In genomic region chr5:140154710-140155381, GRCh38 we compare ENCODE assay signal across 7 cellular contexts. TPM values are rescaled to one million over a fixed set of nuclear protein-coding genes. Genes with fewer than 3 reads are reported as not detected.
DNase-seq lines count a peak whose midpoint lies in the region; ATAC-seq, FAIRE-seq and TF ChIP-seq lines count a peak whose summit lies in the region.
"Not testable (repeated sequence)": the region's sequence is repeated elsewhere in the genome, so short reads cannot be mapped to it uniquely, and the experiment has no call there.

No MANE protein-coding gene starts in this region.

- not testable (repeated sequence) for H4K20me1 ChIP-seq in BLaER1 treated with 17β-estradiol and CSF1 and Interleukin-3, amounts not matched to agents 10 nM and 100 nM; K562 (replicated peaks; ENCODE audit: control insufficient read depth, insufficient read depth, low read length); H1 (replicated peaks in 1 of 2; ENCODE audit: control insufficient read depth in 1 of 2, insufficient read depth in 2 of 2, low read length in 2 of 2)

- CTCF ChIA-PET in HEK293 (lab: Yijun Ruan, JAX) (interaction anchor here (0.7 to 9.2 kb wide), 6 partner anchors 9 to 368 kb away, joined by 3 to 94 read pairs (median 4); no protein-coding TSS in a partner anchor), K562 (lab: Yijun Ruan, JAX; ENCODE audit: low intra/inter-chr PET ratio) (interaction anchor here (0.6 to 2.6 kb wide), 2 partner anchors 80 to 1168 kb away, joined by 3 to 73 read pairs; no protein-coding TSS in a partner anchor), H1 (lab: Charles Lee; ENCODE audit: partially characterized antibody) (interaction anchor here (0.6 to 10.1 kb wide), 9 partner anchors 10 to 389 kb away, joined by 3 to 118 read pairs (median 8); no protein-coding TSS in a partner anchor)

- not testable (repeated sequence) for H3K36me3 Mint-ChIP-seq in T-helper 17 cell (ENCODE audit: low read depth)

- H3K79me1 ChIP-seq in H1 (ENCODE audit: low read depth, low read length); mesenchymal stem cell (replicated peaks; ENCODE audit: low read length, poor library complexity, severe bottlenecking): not testable (repeated sequence)

- in situ Hi-C loops in K562 (cut with MboI) = loop anchor here (5.0 kb wide), 2 partner anchors 73 to 368 kb away; no protein-coding TSS in a partner anchor

- H2AK5ac ChIP-seq in H1 (ENCODE audit: low read depth, low read length); mesenchymal stem cell (ENCODE audit: low read length, severe bottlenecking): not testable (repeated sequence)

- H3K9ac ChIP-seq in BLaER1 treated with 17β-estradiol and CSF1 and Interleukin-3, amounts not matched to agents 10 nM and 100 nM = peak overlapping the region in 3 of 11 experiments; percentile 14 to 74 (median 62); a peak in 2 of 22 replicates
- not testable (repeated sequence) for H3K9ac ChIP-seq in K562 (ENCODE audit: insufficient read depth in 1 of 2, low read depth in 2 of 2, low read length in 2 of 2); H1 (replicated peaks in 1 of 4; ENCODE audit: extremely low read depth in 1 of 4, low read depth in 3 of 4, low read length in 3 of 4)
- peak overlapping the region; percentile 20 for H3K9ac ChIP-seq in mesenchymal stem cell (ENCODE audit: low read length)

- TF ChIP-seq RAD21 in K562 (CRISPR knock-in tag; conservative IDR thresholded peaks at IDR 0.05 in 1 of 2, IDR thresholded peaks at IDR 0.05 in 1 of 2); H1 (IDR thresholded peaks at IDR 0.05 in 1 of 2, conservative IDR thresholded peaks at IDR 0.05 in 1 of 2; ENCODE audit: low read depth in 2 of 2, low read length in 2 of 2): not testable (repeated sequence)

- not testable (repeated sequence) for H3K4ac ChIP-seq in H1 (replicated peaks; ENCODE audit: insufficient read length, low read depth, low read length); mesenchymal stem cell (ENCODE audit: low read depth in 1 of 2, low read length in 2 of 2)

- H3K36me3 ChIP-seq in BLaER1 treated with 17β-estradiol and CSF1 and Interleukin-3, amounts not matched to agents 10 nM and 100 nM; HEK293 (ENCODE audit: control insufficient read depth in 2 of 2, insufficient read depth in 1 of 2, low read length in 2 of 2); K562 (ENCODE audit: control insufficient read depth, insufficient read depth, low read length); H1 (ENCODE audit: control insufficient read depth in 2 of 4, insufficient read depth in 4 of 4, low read length in 3 of 4); mesenchymal stem cell (ENCODE audit: control insufficient read depth in 1 of 2, insufficient read depth in 2 of 2, low read depth in 1 of 2, low read length in 2 of 2): not testable (repeated sequence)

- H2BK120ac ChIP-seq in H1 (replicated peaks; ENCODE audit: low read depth, low read length); mesenchymal stem cell (ENCODE audit: low read depth, low read length): not testable (repeated sequence)

- H4K8ac ChIP-seq in H1 (ENCODE audit: extremely low read depth, insufficient read depth, low read length); mesenchymal stem cell (ENCODE audit: low read length): not testable (repeated sequence)

- H2BK15ac ChIP-seq in H1 (ENCODE audit: low read length); mesenchymal stem cell (ENCODE audit: low read depth, poor library complexity, severe bottlenecking): not testable (repeated sequence)

- H3K9me1 ChIP-seq in K562 (ENCODE audit: control insufficient read depth, insufficient read depth, low read length) = not testable (repeated sequence)

- not testable (repeated sequence) for ATAC-seq in T-helper 17 cell, K562

- H3K4me3 Mint-ChIP-seq in T-helper 17 cell = not testable (repeated sequence)

- not testable (repeated sequence) for H4K91ac ChIP-seq in H1 (replicated peaks; ENCODE audit: insufficient read length, low read length); mesenchymal stem cell (ENCODE audit: low read length)

- not testable (repeated sequence) for H2BK5ac ChIP-seq in H1 (ENCODE audit: low read depth, low read length); mesenchymal stem cell (ENCODE audit: low read depth, low read length, poor library complexity, severe bottlenecking)

- H3K79me2 ChIP-seq in K562 (ENCODE audit: control insufficient read depth, insufficient read depth, low read length); H1 (ENCODE audit: control insufficient read depth in 1 of 2, insufficient read depth in 2 of 2, low read length in 2 of 2): not testable (repeated sequence)

- not testable (repeated sequence) for H2BK20ac ChIP-seq in H1 (ENCODE audit: low read length)

- not testable (repeated sequence) for H3K14ac ChIP-seq in H1 (ENCODE audit: insufficient read length); mesenchymal stem cell (ENCODE audit: low read length in 2 of 2)

- not testable (repeated sequence) for H4K5ac ChIP-seq in H1 (ENCODE audit: insufficient read length, low read depth, low read length)

- H3K56ac ChIP-seq in H1 (replicated peaks; ENCODE audit: insufficient read length, low read depth, low read length) = not testable (repeated sequence)

- not testable (repeated sequence) for TF ChIP-seq EP300 in K562 (IDR thresholded peaks at IDR 0.05; ENCODE audit: low read length); H1 (IDR thresholded peaks at IDR 0.05; ENCODE audit: borderline replicate concordance in 1 of 2, low read depth in 2 of 2, low read length in 2 of 2)

- H3K27ac Mint-ChIP-seq in T-helper 17 cell = peak overlapping the region; percentile 70

- WGBS in K562 (ENCODE audit: insufficient coverage, low coverage, missing lambda C conversion rate) = 31% methylated on average over 21 of the region's 21 CpGs
- 87% methylated on average over 21 of the region's 21 CpGs; no CpG with 5 or more reads in 1 of the 2 experiments for WGBS in H1 (ENCODE audit: extremely low coverage in 1 of 2, insufficient coverage in 1 of 2, insufficient read length in 1 of 2, insufficient replicate concordance in 2 of 2, low coverage in 1 of 2, low lambda C conversion rate in 2 of 2, missing lambda C conversion rate in 1 of 2), 2 experiments
- 89% methylated on average over 19 of the region's 21 CpGs for WGBS in mesenchymal stem cell

- not testable (repeated sequence) for H3K23ac ChIP-seq in H1 (ENCODE audit: insufficient read length); mesenchymal stem cell (ENCODE audit: low read length in 2 of 2)

- H2AFZ ChIP-seq in K562 (ENCODE audit: low read depth, low read length); H1 (ENCODE audit: low read length); mesenchymal stem cell (ENCODE audit: low read depth, low read length): not testable (repeated sequence)

- not testable (repeated sequence) for FAIRE-seq in K562 (lab: Jason Lieb, UNC); H1 (lab: Jason Lieb, UNC)

- H3K23me2 ChIP-seq in H1 (ENCODE audit: low read depth, low read length) = not testable (repeated sequence)

- not testable (repeated sequence) for BruUV-seq in K562 (replicated peaks; lab: Mats Ljungman, UMichigan)

- intact Hi-C loops in K562 (cut with micrococcal nuclease) = not testable (repeated sequence)

- H3K27me3 ChIP-seq in BLaER1 treated with 17β-estradiol and CSF1 and Interleukin-3, amounts not matched to agents 10 nM and 100 nM; K562 (ENCODE audit: control insufficient read depth in 2 of 2, insufficient read depth in 2 of 2, low read length in 2 of 2): not testable (repeated sequence)
- H3K27me3 ChIP-seq in H1 (replicated peaks in 1 of 4; ENCODE audit: control insufficient read depth in 3 of 4, extremely low read depth in 1 of 4, insufficient read depth in 3 of 4, low read length in 3 of 4) (peaks cover 0 to 13% (median 9%) of the 10 kb centered on the region in 4 experiments; a peak in 4 of 7 replicates), mesenchymal stem cell (ENCODE audit: control insufficient read depth in 1 of 2, insufficient read depth in 1 of 2, low read length in 2 of 2) (peaks cover 0 to 24% of the 10 kb centered on the region in 2 experiments)

- not testable (repeated sequence) for H3K9me3 ChIP-seq in BLaER1 treated with 17β-estradiol and CSF1 and Interleukin-3, amounts not matched to agents 10 nM and 100 nM (replicated peaks in 1 of 11); HEK293 (ENCODE audit: control insufficient read depth, insufficient read depth, low read depth, low read length); T-helper 17 cell (ENCODE audit: control insufficient read depth, low read length, poor library complexity, severe bottlenecking); K562 (replicated peaks; ENCODE audit: control insufficient read depth, insufficient read depth, low read depth, low read length); H1 (ENCODE audit: insufficient read depth in 2 of 2, low read depth in 1 of 2, low read length in 1 of 2); mesenchymal stem cell (ENCODE audit: control insufficient read depth, low read length)

- POLR2A ChIA-PET in HEK293 (lab: Yijun Ruan, JAX) = interaction anchor here (0.6 kb wide), 1 partner anchor 40 kb away, joined by 3 read pairs; no protein-coding TSS in a partner anchor
- POLR2A ChIA-PET in K562 (lab: Yijun Ruan, JAX) = interaction anchor here (0.7 to 1.7 kb wide), 2 partner anchors 46 to 212 kb away, joined by 3 to 4 read pairs; no protein-coding TSS in a partner anchor
- POLR2A ChIA-PET in H1 (lab: Charles Lee; ENCODE audit: partially characterized antibody) = interaction anchor here (1.2 to 5.2 kb wide), 3 partner anchors 10 to 172 kb away, joined by 3 to 19 read pairs (median 3); no protein-coding TSS in a partner anchor

- H3K4me1 Mint-ChIP-seq in T-helper 17 cell = peaks cover 13% of the 10 kb centered on the region

- H3K27ac ChIP-seq in BLaER1 treated with 17β-estradiol and CSF1 and Interleukin-3, amounts not matched to agents 10 nM and 100 nM = peak overlapping the region in 4 of 11 experiments; percentile 79 to 83 (median 80); a peak in 6 of 22 replicates
- H3K27ac ChIP-seq in HEK293 (ENCODE audit: extremely low read depth, low read depth, low read length); K562 (ENCODE audit: extremely low read depth, low read depth, low read length); H1 (ENCODE audit: low read depth, low read length); mesenchymal stem cell (ENCODE audit: low read length, poor library complexity, severe bottlenecking): not testable (repeated sequence)

- H3K4me2 ChIP-seq in BLaER1 treated with 17β-estradiol and CSF1 and Interleukin-3, amounts not matched to agents 10 nM and 100 nM = peak overlapping the region; percentile 82 to 99 (median 91); a peak in 21 of 22 replicates
- not testable (repeated sequence) for H3K4me2 ChIP-seq in K562 (ENCODE audit: insufficient read depth, low read length); H1 (ENCODE audit: insufficient read depth in 1 of 2, low read depth in 2 of 2, low read length in 2 of 2); mesenchymal stem cell (ENCODE audit: low read length, poor library complexity, severe bottlenecking)

- not testable (repeated sequence) for H3K4me3 ChIP-seq in BLaER1 treated with 17β-estradiol and CSF1 and Interleukin-3, amounts not matched to agents 10 nM and 100 nM; HEK293 (ENCODE audit: low read depth, low read length); K562; H1 (ENCODE audit: extremely low read depth in 1 of 4, insufficient read depth in 2 of 4, low read depth in 3 of 4, low read length in 4 of 4); mesenchymal stem cell (ENCODE audit: insufficient read depth in 1 of 2, low read depth in 1 of 2, low read length in 2 of 2)

- not testable (repeated sequence) for TF ChIP-seq CTCF in HEK293 (tag by site-specific recombination; IDR thresholded peaks at IDR 0.05); K562 (IDR thresholded peaks at IDR 0.05 in 2 of 3, conservative IDR thresholded peaks at IDR 0.05 in 1 of 3; ENCODE audit: insufficient read depth in 2 of 3, low read depth in 1 of 3, low read length in 3 of 3); H1 (IDR thresholded peaks at IDR 0.05; ENCODE audit: control extremely low read depth in 1 of 3, insufficient read depth in 1 of 3, low read depth in 1 of 3, low read length in 3 of 3)

- not testable (repeated sequence) for H3K18ac ChIP-seq in H1 (ENCODE audit: extremely low read depth, low read length); mesenchymal stem cell (ENCODE audit: low read depth in 1 of 2, low read length in 2 of 2)

- not testable (repeated sequence) for H2BK12ac ChIP-seq in H1 (ENCODE audit: low read depth, low read length); mesenchymal stem cell (ENCODE audit: low read length in 2 of 2)

- DNase-seq in NCI-H69 (lab: John Stamatoyannopoulos, UW) = peak; percentile 41
- DNase-seq in T-helper 17 cell; K562 (ENCODE audit: extremely low read depth in 1 of 4, low spot score in 3 of 4); H1 (ENCODE audit: low read depth in 1 of 2, low spot score in 2 of 2); mesenchymal stem cell: not testable (repeated sequence)

- peaks cover 34 to 73% (median 69%) of the 10 kb centered on the region in 10 experiments for H3K4me1 ChIP-seq in BLaER1 treated with 17β-estradiol and CSF1 and Interleukin-3, amounts not matched to agents 10 nM and 100 nM
- not testable (repeated sequence) for H3K4me1 ChIP-seq in HEK293 (ENCODE audit: control insufficient read depth, insufficient read depth, low read length); mesenchymal stem cell (ENCODE audit: control insufficient read depth, insufficient read depth, low read depth, low read length)
- peaks cover 0 to 11% of the 10 kb centered on the region in 2 experiments; a peak in 2 of 5 replicates for H3K4me1 ChIP-seq in K562 (replicated peaks in 1 of 2; ENCODE audit: control insufficient read depth in 2 of 2, insufficient read depth in 2 of 2, low read length in 2 of 2)
- peaks cover 6 to 24% (median 17%) of the 10 kb centered on the region in 4 experiments for H3K4me1 ChIP-seq in H1 (replicated peaks in 1 of 4; ENCODE audit: control insufficient read depth in 3 of 4, insufficient read depth in 4 of 4, low read length in 3 of 4)

- TF ChIP-seq POLR2A in K562 (conservative IDR thresholded peaks at IDR 0.05); H1 (IDR thresholded peaks at IDR 0.05; ENCODE audit: control extremely low read depth in 1 of 2, low read depth in 2 of 2, low read length in 2 of 2): not testable (repeated sequence)

- H3K27me3 Mint-ChIP-seq in T-helper 17 cell = not testable (repeated sequence)

RNA-seq across cellular contexts. Expression of gene CYSTM1, which starts 20.1 kb away (rescaled TPM):
- 1 to 10 TPM; 7.8 to 8.8 TPM for total RNA-seq in T-helper 17 cell
- total RNA-seq in K562 (2011; cell fraction: chromatin; rRNA removed; ENCODE audit: low replicate concordance) = 8.9 and 10.7 TPM in 2 replicates
- total RNA-seq in K562 (2011; cell fraction: nucleolus; rRNA removed) = 20.3 and 25.2 TPM in 2 replicates
- 20.1 and 20.5 TPM in 2 replicates for total RNA-seq in K562 (2011; cell fraction: nucleoplasm; rRNA removed)
- 76.1 and 127 TPM in 2 replicates for total RNA-seq in K562 (2014; rRNA removed)
- total RNA-seq in K562 (2014; rRNA removed; fragmentation: Illumina TruSeq; extraction: Trizol) = 66.6 and 94.6 TPM in 2 replicates
- 118 and 129 TPM in 2 replicates for total RNA-seq in K562 (2015; rRNA removed; fragmentation: Illumina TruSeq; extraction: Trizol)
- 76.2 and 86.6 TPM in 2 replicates for total RNA-seq in K562 (2021)
- polyA plus RNA-seq in K562 (2011; rRNA removed) = 92.8 and 98.2 TPM in 2 replicates
- polyA plus RNA-seq in K562 (2011; cell fraction: cytosol; rRNA removed) = 97.9 and 207 TPM in 2 replicates
- polyA plus RNA-seq in K562 (2011; cell fraction: nucleus; rRNA removed) = 39.9 and 50.7 TPM in 2 replicates
- 136 and 260 TPM in 2 replicates for polyA plus RNA-seq in K562 (2012)
- polyA plus RNA-seq in K562 (2014; fragmentation: Illumina TruSeq; extraction: Trizol) = 139 and 150 TPM in 2 replicates
- polyA plus RNA-seq in K562 (2014; fragmentation: Nextera tagmentation; extraction: Ambion mirVana) = 100 to 1,000 TPM; 363 to 422 TPM
- polyA plus RNA-seq in K562 (2014; rRNA removed) = 108 and 126 TPM in 2 replicates
- 31.6 and 43.3 TPM in 2 replicates for polyA minus RNA-seq in K562 (2011; rRNA and poly(A)+ RNA removed)
- 48.6 and 56.5 TPM in 2 replicates for polyA minus RNA-seq in K562 (2011; cell fraction: cytosol; rRNA and poly(A)+ RNA removed)
- 22.5 and 23.8 TPM in 2 replicates for polyA minus RNA-seq in K562 (2011; cell fraction: nucleus; rRNA and poly(A)+ RNA removed)
- total RNA-seq in H1 (2021; fragmentation: NEBNext Ultra II Directional; extraction: Animal tissue kit (Norgen Biotek cat#: 25700)) = 25.0 and 28.1 TPM in 2 replicates
- polyA plus RNA-seq in H1 (2011; rRNA removed) = 38.8 and 47.8 TPM in 2 replicates
- polyA plus RNA-seq in H1 (2011; cell fraction: cytosol; rRNA removed) = 52.6 TPM
- 25.3 TPM for polyA plus RNA-seq in H1 (2011; cell fraction: nucleus; rRNA removed)
- polyA plus RNA-seq in H1 (2012, experiment 1 of 2) = 17.5 to 37.1 TPM (median 30.7 TPM) in 4 replicates
- 28.3 TPM for polyA plus RNA-seq in H1 (2012, experiment 2 of 2)
- polyA plus RNA-seq in H1 (2013, experiment 1 of 2) = 15.9 TPM
- polyA plus RNA-seq in H1 (2013, experiment 2 of 2) = 17.1 TPM
- 15.7 and 23.1 TPM in 2 replicates for polyA minus RNA-seq in H1 (2011; rRNA and poly(A)+ RNA removed)
- 16.4 TPM for polyA minus RNA-seq in H1 (2011; cell fraction: cytosol; rRNA and poly(A)+ RNA removed)
- 14.4 TPM for polyA minus RNA-seq in H1 (2011; cell fraction: nucleus; rRNA and poly(A)+ RNA removed)
- 40.5 TPM for polyA plus RNA-seq in mesenchymal stem cell (2013, experiment 1 of 2)
- 40.9 TPM for polyA plus RNA-seq in mesenchymal stem cell (2013, experiment 2 of 2)

RNA-seq across cellular contexts. Expression of gene IGIP, which starts 29.1 kb away (rescaled TPM):
- total RNA-seq in T-helper 17 cell = 1 to 10 TPM; 3.2 to 3.7 TPM
- total RNA-seq in K562 (2011; cell fraction: chromatin; rRNA removed; ENCODE audit: low replicate concordance) = 1.4 and 5.9 TPM in 2 replicates
- 0.67 and 1.2 TPM in 2 replicates for total RNA-seq in K562 (2011; cell fraction: nucleolus; rRNA removed)
- 3.4 and 9.5 TPM in 2 replicates for total RNA-seq in K562 (2011; cell fraction: nucleoplasm; rRNA removed)
- total RNA-seq in K562 (2014; rRNA removed) = 0.73 and 1.3 TPM in 2 replicates
- total RNA-seq in K562 (2014; rRNA removed; fragmentation: Illumina TruSeq; extraction: Trizol) = 1.4 and 1.5 TPM in 2 replicates
- total RNA-seq in K562 (2015; rRNA removed; fragmentation: Illumina TruSeq; extraction: Trizol) = 1.4 and 1.6 TPM in 2 replicates
- 1.1 and 1.2 TPM in 2 replicates for total RNA-seq in K562 (2021)
- 1.0 and 1.2 TPM in 2 replicates for polyA plus RNA-seq in K562 (2011; rRNA removed)
- 0.19 and 0.86 TPM in 2 replicates for polyA plus RNA-seq in K562 (2011; cell fraction: cytosol; rRNA removed)
- polyA plus RNA-seq in K562 (2011; cell fraction: nucleus; rRNA removed) = 2.3 and 4.8 TPM in 2 replicates
- polyA plus RNA-seq in K562 (2012) = 1.1 and 2.3 TPM in 2 replicates
- polyA plus RNA-seq in K562 (2014; fragmentation: Illumina TruSeq; extraction: Trizol) = 0.96 and 1.5 TPM in 2 replicates
- under 1 TPM; 0.52 to 0.69 TPM for polyA plus RNA-seq in K562 (2014; fragmentation: Nextera tagmentation; extraction: Ambion mirVana)
- polyA plus RNA-seq in K562 (2014; rRNA removed) = 0.91 and 1.1 TPM in 2 replicates
- polyA minus RNA-seq in K562 (2011; rRNA and poly(A)+ RNA removed) = 1.4 and 2.2 TPM in 2 replicates
- 0.57 and 0.64 TPM in 2 replicates for polyA minus RNA-seq in K562 (2011; cell fraction: cytosol; rRNA and poly(A)+ RNA removed)
- 1.3 and 3.1 TPM in 2 replicates for polyA minus RNA-seq in K562 (2011; cell fraction: nucleus; rRNA and poly(A)+ RNA removed)
- 0.33 and 0.69 TPM in 2 replicates for total RNA-seq in H1 (2021; fragmentation: NEBNext Ultra II Directional; extraction: Animal tissue kit (Norgen Biotek cat#: 25700))
- polyA plus RNA-seq in H1 (2011; rRNA removed) = 0.14 and 0.32 TPM in 2 replicates
- polyA plus RNA-seq in H1 (2011; cell fraction: cytosol; rRNA removed) = 0.22 TPM
- 0.19 TPM for polyA plus RNA-seq in H1 (2011; cell fraction: nucleus; rRNA removed)
- polyA plus RNA-seq in H1 (2012, experiment 1 of 2) = 0.36 to 0.56 TPM (median 0.50 TPM) in 4 replicates
- not detected for polyA plus RNA-seq in H1 (2012, experiment 2 of 2)
- polyA plus RNA-seq in H1 (2013, experiment 1 of 2) = 0.28 TPM
- 0.18 TPM for polyA plus RNA-seq in H1 (2013, experiment 2 of 2)
- polyA minus RNA-seq in H1 (2011; rRNA and poly(A)+ RNA removed) = 0.38 and 0.54 TPM in 2 replicates
- polyA minus RNA-seq in H1 (2011; cell fraction: cytosol; rRNA and poly(A)+ RNA removed) = not detected
- 0.60 TPM for polyA minus RNA-seq in H1 (2011; cell fraction: nucleus; rRNA and poly(A)+ RNA removed)
- polyA plus RNA-seq in mesenchymal stem cell (2013, experiment 1 of 2) = 0.98 TPM
- polyA plus RNA-seq in mesenchymal stem cell (2013, experiment 2 of 2) = 1.0 TPM

RNA-seq across cellular contexts. Expression of gene PURA, which starts 40.9 kb away (rescaled TPM):
- total RNA-seq in T-helper 17 cell = 10 to 100 TPM in 1 of 2 donors, 1 to 10 TPM in 1; 9.0 to 10.3 TPM
- 3.0 and 12.0 TPM in 2 replicates for total RNA-seq in K562 (2011; cell fraction: chromatin; rRNA removed; ENCODE audit: low replicate concordance)
- total RNA-seq in K562 (2011; cell fraction: nucleolus; rRNA removed) = 3.2 and 4.1 TPM in 2 replicates
- total RNA-seq in K562 (2011; cell fraction: nucleoplasm; rRNA removed) = 7.8 and 14.4 TPM in 2 replicates
- total RNA-seq in K562 (2014; rRNA removed) = 10.7 and 13.8 TPM in 2 replicates
- 5.5 and 6.0 TPM in 2 replicates for total RNA-seq in K562 (2014; rRNA removed; fragmentation: Illumina TruSeq; extraction: Trizol)
- total RNA-seq in K562 (2015; rRNA removed; fragmentation: Illumina TruSeq; extraction: Trizol) = 5.4 and 6.7 TPM in 2 replicates
- 10.6 and 11.1 TPM in 2 replicates for total RNA-seq in K562 (2021)
- 3.7 and 4.2 TPM in 2 replicates for polyA plus RNA-seq in K562 (2011; rRNA removed)
- polyA plus RNA-seq in K562 (2011; cell fraction: cytosol; rRNA removed) = 1.4 and 2.0 TPM in 2 replicates
- polyA plus RNA-seq in K562 (2011; cell fraction: nucleus; rRNA removed) = 3.7 and 4.1 TPM in 2 replicates
- polyA plus RNA-seq in K562 (2012) = 4.9 and 5.4 TPM in 2 replicates
- polyA plus RNA-seq in K562 (2014; fragmentation: Illumina TruSeq; extraction: Trizol) = 4.7 and 5.6 TPM in 2 replicates
- 1 to 10 TPM; 3.2 to 4.2 TPM for polyA plus RNA-seq in K562 (2014; fragmentation: Nextera tagmentation; extraction: Ambion mirVana)
- polyA plus RNA-seq in K562 (2014; rRNA removed) = 3.9 and 4.7 TPM in 2 replicates
- polyA minus RNA-seq in K562 (2011; rRNA and poly(A)+ RNA removed) = 5.7 and 8.2 TPM in 2 replicates
- 5.3 and 5.8 TPM in 2 replicates for polyA minus RNA-seq in K562 (2011; cell fraction: cytosol; rRNA and poly(A)+ RNA removed)
- 6.5 and 12.2 TPM in 2 replicates for polyA minus RNA-seq in K562 (2011; cell fraction: nucleus; rRNA and poly(A)+ RNA removed)
- total RNA-seq in H1 (2021; fragmentation: NEBNext Ultra II Directional; extraction: Animal tissue kit (Norgen Biotek cat#: 25700)) = 2.1 and 2.3 TPM in 2 replicates
- 0.58 and 0.98 TPM in 2 replicates for polyA plus RNA-seq in H1 (2011; rRNA removed)
- polyA plus RNA-seq in H1 (2011; cell fraction: cytosol; rRNA removed) = 0.81 TPM
- polyA plus RNA-seq in H1 (2011; cell fraction: nucleus; rRNA removed) = 0.78 TPM
- polyA plus RNA-seq in H1 (2012, experiment 1 of 2) = 0.81 to 1.4 TPM (median 1.2 TPM) in 4 replicates
- 0.38 TPM for polyA plus RNA-seq in H1 (2012, experiment 2 of 2)
- 1.3 TPM for polyA plus RNA-seq in H1 (2013, experiment 1 of 2)
- polyA plus RNA-seq in H1 (2013, experiment 2 of 2) = 1.1 TPM
- 0.76 and 1.1 TPM in 2 replicates for polyA minus RNA-seq in H1 (2011; rRNA and poly(A)+ RNA removed)
- polyA minus RNA-seq in H1 (2011; cell fraction: cytosol; rRNA and poly(A)+ RNA removed) = 0.59 TPM
- polyA minus RNA-seq in H1 (2011; cell fraction: nucleus; rRNA and poly(A)+ RNA removed) = 2.8 TPM
- polyA plus RNA-seq in mesenchymal stem cell (2013, experiment 1 of 2) = 4.3 TPM
- polyA plus RNA-seq in mesenchymal stem cell (2013, experiment 2 of 2) = 4.3 TPM
